In genomic region chr1:89820423-89821321, GRCh38 we compare ENCODE assay signal across 9 cellular contexts. TPM values are rescaled to one million over a fixed set of nuclear protein-coding genes. Genes with fewer than 3 reads are reported as not detected.
DNase-seq lines count a peak whose midpoint lies in the region; ATAC-seq, FAIRE-seq and TF ChIP-seq lines count a peak whose summit lies in the region.
"Had no signal": no experiment of that assay in that cellular context is flagged by ENCODE, and none has a peak within 500 bp of the region (broad histone marks: within the 10 kb centered on the region; RNA-seq: fewer than 3 reads in every experiment).

Gene LRRC8D, plus strand, starts transcription at chr1:89821032. Its CDS starts 112,037 bp downstream, at chr1:89933069.

- H3K9me3 ChIP-seq in BLaER1 treated with 17β-estradiol and CSF1 and Interleukin-3, amounts not matched to agents 10 nM and 100 nM (replicated peaks in 1 of 11): peaks cover 0 to 2% (median 0%) of the 10 kb centered on the region in 11 experiments; a peak in 2 of 22 replicates
- no peaks in the 10 kb centered on the region for H3K9me3 ChIP-seq in HepG2 (ENCODE audit: low read length)

- CTCF ChIA-PET in HepG2 (lab: Yijun Ruan, JAX; ENCODE audit: low intra/inter-chr PET ratio, low total read pairs): no interaction called here

- TF ChIP-seq RAD21 in HepG2 (CRISPR knock-in tag; IDR thresholded peaks at IDR 0.05): peak; percentile 8; the same call in 1 of the 2 replicates

- peak; percentile 63 to 75 for TF ChIP-seq POLR2A in HepG2 (IDR thresholded peaks at IDR 0.05; ENCODE audit: insufficient read depth in 1 of 2, low read depth in 2 of 2, low read length in 2 of 2)

- TF ChIP-seq EP300 in HepG2 (IDR thresholded peaks at IDR 0.05; ENCODE audit: low read depth in 2 of 2, low read length in 2 of 2) (no peak), HepG2 (CRISPR knock-in tag; IDR thresholded peaks at IDR 0.05; ENCODE audit: borderline replicate concordance) (no peak)

- FAIRE-seq in GM19239 (lab: Jason Lieb, UNC): peak; percentile 79
- peak; percentile 23 for FAIRE-seq in HepG2 (lab: Jason Lieb, UNC)
- FAIRE-seq: endometrium had no signal

- ATAC-seq in HG03439 (IDR thresholded peaks at IDR 0.05; ENCODE audit: unreplicated experiment) (peak; percentile 77), HepG2 (peak; percentile 96)

- TF ChIP-seq CTCF in HepG2 (CRISPR knock-in tag; IDR thresholded peaks at IDR 0.05): peak; percentile 24; the same call in 1 of the 2 replicates

- DNase-seq in GM19239 (ENCODE audit: insufficient read length, low spot score): peak; percentile 67
- peak; percentile 84 to 97 for DNase-seq in NCI-H526 (lab: John Stamatoyannopoulos, UW)
- peak; percentile 59 for DNase-seq in activated CD4-positive, alpha-beta T cell treated with anti-CD3 and anti-CD28 coated beads, Interleukin-2, amount 50 U/mL, for 1 hour
- peak; percentile 85 for DNase-seq in dermis blood vessel endothelial cell
- peak; percentile 79 for DNase-seq in HepG2 (ENCODE audit: low spot score)
- DNase-seq in stimulated activated CD4-positive, alpha-beta T cell treated with anti-CD3 and anti-CD28 coated beads, Interleukin-4, amount 100 ng/mL, for 1 hour: peak; percentile 64

- H3K36me3 ChIP-seq in BLaER1 treated with 17β-estradiol and CSF1 and Interleukin-3, amounts not matched to agents 10 nM and 100 nM: peaks cover 3 to 18% (median 15%) of the 10 kb centered on the region in 11 experiments; a peak in 16 of 22 replicates
- H3K36me3 ChIP-seq in HepG2 (replicated peaks in 1 of 2; ENCODE audit: control insufficient read depth in 1 of 2, insufficient read depth in 2 of 2, low read length in 2 of 2): no peaks in the 10 kb centered on the region

- peak within 1 kb of the TSS; percentile 77 to 96 (median 91) for H3K4me2 ChIP-seq in BLaER1 treated with 17β-estradiol and CSF1 and Interleukin-3, amounts not matched to agents 10 nM and 100 nM
- peak within 1 kb of the TSS; percentile 94 for H3K4me2 ChIP-seq in HepG2 (ENCODE audit: low read depth, low read length)

- in situ Hi-C loops in HepG2 (cut with HindIII; ENCODE audit: extremely low pct_ligation_motif_present, low pct_unique_long_range_greater_than_20kb): no loop called here

- H3K27me3 ChIP-seq in BLaER1 treated with 17β-estradiol and CSF1 and Interleukin-3, amounts not matched to agents 10 nM and 100 nM: no peaks in the 10 kb centered on the region
- H3K27me3 ChIP-seq in HepG2 (ENCODE audit: control insufficient read depth in 1 of 2, insufficient read depth in 2 of 2, low read length in 2 of 2): no peaks in the 10 kb centered on the region; a peak in 1 of 5 replicates

- H3K79me2 ChIP-seq in HepG2 (ENCODE audit: insufficient read depth, low read length): peaks cover 55% of the 10 kb centered on the region

- H4K20me1 ChIP-seq in BLaER1 treated with 17β-estradiol and CSF1 and Interleukin-3, amounts not matched to agents 10 nM and 100 nM: peaks cover 0 to 24% (median 8%) of the 10 kb centered on the region in 11 experiments; a peak in 10 of 22 replicates
- H4K20me1 ChIP-seq in HepG2 (ENCODE audit: insufficient read depth, low read length): no peaks in the 10 kb centered on the region

- WGBS in HepG2 (ENCODE audit: low lambda C conversion rate): under 1% methylated on average over 18 of the region's 82 CpGs

- peaks cover 45 to 81% (median 71%) of the 10 kb centered on the region in 10 experiments for H3K4me1 ChIP-seq in BLaER1 treated with 17β-estradiol and CSF1 and Interleukin-3, amounts not matched to agents 10 nM and 100 nM
- peaks cover 56% of the 10 kb centered on the region for H3K4me1 ChIP-seq in HepG2 (ENCODE audit: insufficient read depth, low read length)

- H3K27ac ChIP-seq in BLaER1 treated with 17β-estradiol and CSF1 and Interleukin-3, amounts not matched to agents 10 nM and 100 nM: peak within 1 kb of the TSS; percentile 85 to 99 (median 94)
- H3K27ac ChIP-seq in HepG2 (ENCODE audit: extremely low read length, insufficient read depth, low read length): peak within 1 kb of the TSS; percentile 97

- TSS peak; percentile 67 for BruUV-seq in HepG2 (replicated peaks; lab: Mats Ljungman, UMichigan)

- peak within 1 kb of the TSS; percentile 72 to 94 (median 86) for H3K4me3 ChIP-seq in BLaER1 treated with 17β-estradiol and CSF1 and Interleukin-3, amounts not matched to agents 10 nM and 100 nM
- peak within 1 kb of the TSS; percentile 84 to 89 (median 86) for H3K4me3 ChIP-seq in HepG2 (replicated peaks in 1 of 3; ENCODE audit: insufficient read depth in 1 of 3, low read depth in 2 of 3, low read length in 3 of 3)

- H3K9ac ChIP-seq in BLaER1 treated with 17β-estradiol and CSF1 and Interleukin-3, amounts not matched to agents 10 nM and 100 nM: peak within 1 kb of the TSS; percentile 87 to 98 (median 94)
- H3K9ac ChIP-seq in HepG2 (ENCODE audit: insufficient read depth, low read depth, low read length): peak within 1 kb of the TSS; percentile 92

- POLR2A ChIA-PET in HepG2 (lab: Yijun Ruan, JAX): interaction anchor here (0.5 to 8.5 kb wide), 12 partner anchors 9 to 174 kb away, joined by 3 to 115 read pairs (median 8); partner anchors contain the start of gene ZNF326

- H2AFZ ChIP-seq in HepG2 (ENCODE audit: low read length): no peak within 1 kb of the TSS

- intact Hi-C loops in HepG2 (cut with micrococcal nuclease; ENCODE audit: unreplicated experiment): loop anchor here (1.0 to 5.0 kb wide), 5 partner anchors 16 to 167 kb away; no protein-coding TSS in a partner anchor

TF ChIP-seq in HepG2, 621 proteins besides CTCF, POLR2A, EP300 and RAD21 (continues in another document):
- TF ChIP-seq FOXP4 (CRISPR knock-in tag; IDR thresholded peaks at IDR 0.05) (peak; percentile 30; the same call in 1 of the 2 replicates), HMGXB4 (CRISPR knock-in tag; IDR thresholded peaks at IDR 0.05; ENCODE audit: borderline replicate concordance in 1 of 2, low read depth in 1 of 2) (no peak), MTA3 (CRISPR knock-in tag; IDR thresholded peaks at IDR 0.05) (no peak)

RNA-seq across cellular contexts. Expression of gene LRRC8D, which starts in this region (rescaled TPM):
- 18.5 and 22.4 TPM in 2 replicates for total RNA-seq in dermis blood vessel endothelial cell
- 44.6 and 45.5 TPM in 2 replicates for total RNA-seq in HepG2 (2016; rRNA removed; fragmentation: Illumina TruSeq; extraction: Trizol)
- 8.5 and 9.3 TPM in 2 replicates for total RNA-seq in HepG2 (2016; cell fraction: cytosol; rRNA removed; fragmentation: Illumina TruSeq; extraction: Trizol; ENCODE audit: low read depth)
- total RNA-seq in HepG2 (2016; cell fraction: insoluble cytoplasmic fraction; rRNA removed; fragmentation: Illumina TruSeq; extraction: Trizol): 43.8 and 46.2 TPM in 2 replicates
- total RNA-seq in HepG2 (2016; cell fraction: membrane; rRNA removed; fragmentation: Illumina TruSeq; extraction: Trizol): 33.3 and 37.9 TPM in 2 replicates
- total RNA-seq in HepG2 (2016; cell fraction: nucleus; rRNA removed; fragmentation: Illumina TruSeq; extraction: Trizol): 43.7 and 45.6 TPM in 2 replicates
- polyA plus RNA-seq in HepG2 (2011; rRNA removed): 29.9 and 30.0 TPM in 2 replicates
- polyA plus RNA-seq in HepG2 (2011; cell fraction: cytosol; rRNA removed): 27.1 and 30.0 TPM in 2 replicates
- 29.5 and 30.7 TPM in 2 replicates for polyA plus RNA-seq in HepG2 (2011; cell fraction: nucleus; rRNA removed)
- 26.8 and 28.6 TPM in 2 replicates for polyA plus RNA-seq in HepG2 (2012)
- 5.8 and 5.9 TPM in 2 replicates for polyA plus RNA-seq in HepG2 (2016; cell fraction: cytosol; fragmentation: Illumina TruSeq; extraction: Trizol; ENCODE audit: low read depth)
- 47.0 and 48.7 TPM in 2 replicates for polyA plus RNA-seq in HepG2 (2016; cell fraction: insoluble cytoplasmic fraction; fragmentation: Illumina TruSeq; extraction: Trizol; ENCODE audit: low read depth)
- 20.5 and 21.4 TPM in 2 replicates for polyA plus RNA-seq in HepG2 (2016; cell fraction: membrane; fragmentation: Illumina TruSeq; extraction: Trizol; ENCODE audit: low read depth)
- polyA plus RNA-seq in HepG2 (2016; cell fraction: nucleus; fragmentation: Illumina TruSeq; extraction: Trizol; ENCODE audit: insufficient read depth, low read depth): 53.9 and 57.1 TPM in 2 replicates
- polyA minus RNA-seq in HepG2 (2011; rRNA and poly(A)+ RNA removed; ENCODE audit: low replicate concordance): 65.8 and 107 TPM in 2 replicates
- 26.6 and 33.6 TPM in 2 replicates for polyA minus RNA-seq in HepG2 (2011; cell fraction: cytosol; rRNA and poly(A)+ RNA removed)
- 44.2 and 52.0 TPM in 2 replicates for polyA minus RNA-seq in HepG2 (2011; cell fraction: nucleus; rRNA and poly(A)+ RNA removed)

Comparison
In these comparisons a context has a peak if more than half of its experiments do, and no peak if none do; other contexts are left out.
1. Peak in every context shown above with its lines: DNase-seq, ATAC-seq, H3K4me3 ChIP-seq and H3K27ac ChIP-seq.